8 cellular contexts compared by ENCODE assay signal in genomic region chr1:149927056-149927534, GRCh38. TPM values are rescaled to one million over a fixed set of nuclear protein-coding genes. Genes with fewer than 3 reads are reported as not detected.
DNase-seq lines count a peak whose midpoint lies in the region; ATAC-seq and TF ChIP-seq lines count a peak whose summit lies in the region.

No MANE protein-coding gene starts in this region.

- DNase-seq in A172 (ENCODE audit: low spot score) (peak; percentile 22), HK-2 (ENCODE audit: unreplicated experiment) (peak; percentile 25), body of pancreas (peak in 1 of 4 donors; percentile 8), mesendoderm (no peak), DMS153 treated with DMSO at 0.1 percent for 48 hours (lab: John Stamatoyannopoulos, UW; ENCODE audit: unreplicated experiment) (no peak), NCI-H2227 (lab: John Stamatoyannopoulos, UW; ENCODE audit: unreplicated experiment) (no peak), NCI-H2171 (lab: John Stamatoyannopoulos, UW) (no peak), AG08395 (ENCODE audit: low spot score) (no peak)

- H4K8ac ChIP-seq in mesendoderm (ENCODE audit: low read depth, low read length): no peak overlapping the region

- peaks cover 27% of the 10 kb centered on the region for H3K79me2 ChIP-seq in mesendoderm (ENCODE audit: control insufficient read depth, insufficient read depth, low read length)

- H3K36me3 ChIP-seq in body of pancreas (replicated peaks in 1 of 2; ENCODE audit: insufficient read depth in 1 of 2, low read depth in 2 of 2) (peaks cover 0 to 24% of the 10 kb centered on the region in 2 donors), mesendoderm (ENCODE audit: control insufficient read depth, insufficient read depth, low read length) (peaks cover 19% of the 10 kb centered on the region)

- peak overlapping the region; percentile 72 for H2AK5ac ChIP-seq in mesendoderm (ENCODE audit: low read length)

- H3K18ac ChIP-seq in mesendoderm (ENCODE audit: low read length): peak overlapping the region; percentile 88

- peak overlapping the region; percentile 83 for H3K4me2 ChIP-seq in mesendoderm (ENCODE audit: low read length)

- peaks cover 17% of the 10 kb centered on the region for H3K79me1 ChIP-seq in mesendoderm (ENCODE audit: low read length)

- peak overlapping the region; percentile 66 to 91 for H3K4me3 ChIP-seq in body of pancreas
- peak overlapping the region; percentile 99 for H3K4me3 ChIP-seq in mesendoderm (ENCODE audit: low read length)

- H2BK15ac ChIP-seq in mesendoderm (replicated peaks; ENCODE audit: low read depth): no peak overlapping the region

- no peak overlapping the region for H3K4ac ChIP-seq in mesendoderm (ENCODE audit: low read depth, low read length)

- H4K5ac ChIP-seq in mesendoderm (ENCODE audit: low read length): no peak overlapping the region

- no peak for TF ChIP-seq POLR2A in body of pancreas (IDR thresholded peaks at IDR 0.05)

- intact Hi-C loops in body of pancreas (cut with DNase I): no loop called here

- H3K27me3 ChIP-seq in body of pancreas (no peaks in the 10 kb centered on the region), mesendoderm (ENCODE audit: insufficient read depth, low read length, poor library complexity) (no peaks in the 10 kb centered on the region)

- peak overlapping the region; percentile 93 for H3K9ac ChIP-seq in mesendoderm (ENCODE audit: low read length)

- H3K27ac ChIP-seq in body of pancreas: peak overlapping the region in 3 of 4 donors; percentile 94 to 96 (median 95)
- H3K27ac ChIP-seq in mesendoderm (ENCODE audit: low read depth, low read length): peak overlapping the region; percentile 74

- ATAC-seq in body of pancreas: no peak

- H3K4me1 ChIP-seq in body of pancreas (peaks cover 24% of the 10 kb centered on the region), mesendoderm (ENCODE audit: control insufficient read depth, low read depth, low read length) (peaks cover 5% of the 10 kb centered on the region)

- no peak overlapping the region for H2BK120ac ChIP-seq in mesendoderm (ENCODE audit: low read depth, low read length)

- no peak overlapping the region for H3K23ac ChIP-seq in mesendoderm (ENCODE audit: low read length)

- peak overlapping the region; percentile 95 for H3K56ac ChIP-seq in mesendoderm (ENCODE audit: low read length)

- no peaks in the 10 kb centered on the region for H3K9me3 ChIP-seq in body of pancreas

- H2BK5ac ChIP-seq in mesendoderm (ENCODE audit: low read length): no peak overlapping the region

- WGBS in body of pancreas, 2 donors: 1% methylated on average over 9 of the region's 9 CpGs
- WGBS in mesendoderm (ENCODE audit: extremely low coverage, insufficient coverage, low lambda C conversion rate): no CpG with 5 or more reads among the region's 9 CpGs

- TF ChIP-seq CTCF in body of pancreas (IDR thresholded peaks at IDR 0.05): no peak

RNA-seq across cellular contexts. Expression of gene SF3B4, which starts 0.5 kb away (rescaled TPM):
- total RNA-seq in A172 (2014; rRNA removed; shearing (Covaris generic)): 26.9 and 37.0 TPM in 2 replicates
- 1 to 10 TPM; 4.7 to 8.2 TPM for total RNA-seq in body of pancreas
- polyA plus RNA-seq in mesendoderm (2013, experiment 1 of 2): 146 TPM
- 148 TPM for polyA plus RNA-seq in mesendoderm (2013, experiment 2 of 2)

RNA-seq across cellular contexts. Expression of gene SV2A, which starts 9.5 kb away (rescaled TPM):
- 32.2 and 37.7 TPM in 2 replicates for total RNA-seq in A172 (2014; rRNA removed; shearing (Covaris generic))
- total RNA-seq in body of pancreas: 1 to 10 TPM in 1 of 2 donors, under 1 TPM in 1; 0.33 to 2.1 TPM
- polyA plus RNA-seq in mesendoderm (2013, experiment 1 of 2): 27.6 TPM
- polyA plus RNA-seq in mesendoderm (2013, experiment 2 of 2): 28.5 TPM

RNA-seq across cellular contexts. Expression of gene MTMR11, which starts 9.6 kb away (rescaled TPM):
- 7.2 and 9.0 TPM in 2 replicates for total RNA-seq in A172 (2014; rRNA removed; shearing (Covaris generic))
- total RNA-seq in body of pancreas: 10 to 100 TPM in 1 of 2 donors, 1 to 10 TPM in 1; 3.0 to 28.3 TPM
- 1.5 TPM for polyA plus RNA-seq in mesendoderm (2013, experiment 1 of 2)
- polyA plus RNA-seq in mesendoderm (2013, experiment 2 of 2): 1.6 TPM

RNA-seq across cellular contexts. Expression of gene BOLA1, which starts 27.7 kb away (rescaled TPM):
- 23.5 and 27.8 TPM in 2 replicates for total RNA-seq in A172 (2014; rRNA removed; shearing (Covaris generic))
- 10 to 100 TPM in 1 of 2 donors, 1 to 10 TPM in 1; 9.6 to 35.5 TPM for total RNA-seq in body of pancreas
- polyA plus RNA-seq in mesendoderm (2013, experiment 1 of 2): 6.0 TPM
- polyA plus RNA-seq in mesendoderm (2013, experiment 2 of 2): 6.8 TPM

Comparison
In these comparisons a context has a peak if more than half of its experiments do, and no peak if none do; other contexts are left out.
1. DNase-seq: peak in A172 (single experiment) and HK-2 (single experiment); none in mesendoderm (single experiment), DMS153 treated with DMSO at 0.1 percent for 48 hours (single experiment), NCI-H2227 (single experiment), NCI-H2171 (single experiment) and AG08395 (single experiment).
2. RNA of gene SV2A, which starts 9.5 kb away (total RNA-seq): 32.2 to 37.7 TPM in A172; 0.33 to 2.1 TPM in body of pancreas; every median in the first group is over 10 times any median in the second.